ENCODE assay signal across 1 cellular context in the genomic region with DNA sequence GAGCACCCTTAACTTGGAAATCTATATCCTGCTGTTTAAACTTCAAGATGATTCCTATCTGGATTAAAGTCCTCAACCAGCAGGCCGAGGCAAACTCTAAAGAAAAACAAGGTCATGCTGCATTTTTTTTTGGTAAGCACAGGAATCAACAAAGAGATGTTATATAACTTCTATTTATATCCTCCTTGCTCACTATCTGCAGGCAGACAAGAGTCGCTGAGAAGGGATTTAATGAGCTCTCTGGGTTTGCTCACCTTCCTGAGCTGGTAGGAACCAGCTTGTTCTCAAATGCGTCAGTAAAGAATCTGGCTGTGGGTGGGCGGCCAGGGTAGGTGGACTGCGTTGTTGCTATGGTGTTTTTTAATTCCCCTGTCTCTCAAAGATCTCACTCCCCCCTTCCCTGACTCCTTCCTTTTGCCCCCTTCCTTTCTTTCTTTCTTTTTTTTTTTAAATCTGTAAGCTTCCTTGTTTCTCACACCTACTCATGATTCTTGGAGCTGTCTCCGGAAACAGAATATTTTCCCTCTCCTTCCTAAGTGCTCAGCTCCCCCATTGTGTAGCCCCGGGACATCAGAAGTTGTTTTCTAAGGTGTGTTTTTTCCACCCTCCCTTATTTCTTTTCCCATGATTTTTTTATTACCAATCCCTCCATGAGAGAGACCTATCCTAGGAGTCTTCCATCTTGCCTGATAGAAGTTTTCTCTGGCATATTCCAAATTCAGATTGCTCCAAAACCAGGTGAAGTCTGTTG.
A peak's percentile ranks its signal among the peaks of the same experiment; 100 is the strongest.
TF ChIP-seq lines count a peak whose summit lies in the region.

No MANE protein-coding gene starts in this region.

TF ChIP-seq in GM12878, 131 proteins besides CTCF, POLR2A, EP300 and RAD21 (continued from another document and continues in another):
- TF ChIP-seq, protein P1, sequence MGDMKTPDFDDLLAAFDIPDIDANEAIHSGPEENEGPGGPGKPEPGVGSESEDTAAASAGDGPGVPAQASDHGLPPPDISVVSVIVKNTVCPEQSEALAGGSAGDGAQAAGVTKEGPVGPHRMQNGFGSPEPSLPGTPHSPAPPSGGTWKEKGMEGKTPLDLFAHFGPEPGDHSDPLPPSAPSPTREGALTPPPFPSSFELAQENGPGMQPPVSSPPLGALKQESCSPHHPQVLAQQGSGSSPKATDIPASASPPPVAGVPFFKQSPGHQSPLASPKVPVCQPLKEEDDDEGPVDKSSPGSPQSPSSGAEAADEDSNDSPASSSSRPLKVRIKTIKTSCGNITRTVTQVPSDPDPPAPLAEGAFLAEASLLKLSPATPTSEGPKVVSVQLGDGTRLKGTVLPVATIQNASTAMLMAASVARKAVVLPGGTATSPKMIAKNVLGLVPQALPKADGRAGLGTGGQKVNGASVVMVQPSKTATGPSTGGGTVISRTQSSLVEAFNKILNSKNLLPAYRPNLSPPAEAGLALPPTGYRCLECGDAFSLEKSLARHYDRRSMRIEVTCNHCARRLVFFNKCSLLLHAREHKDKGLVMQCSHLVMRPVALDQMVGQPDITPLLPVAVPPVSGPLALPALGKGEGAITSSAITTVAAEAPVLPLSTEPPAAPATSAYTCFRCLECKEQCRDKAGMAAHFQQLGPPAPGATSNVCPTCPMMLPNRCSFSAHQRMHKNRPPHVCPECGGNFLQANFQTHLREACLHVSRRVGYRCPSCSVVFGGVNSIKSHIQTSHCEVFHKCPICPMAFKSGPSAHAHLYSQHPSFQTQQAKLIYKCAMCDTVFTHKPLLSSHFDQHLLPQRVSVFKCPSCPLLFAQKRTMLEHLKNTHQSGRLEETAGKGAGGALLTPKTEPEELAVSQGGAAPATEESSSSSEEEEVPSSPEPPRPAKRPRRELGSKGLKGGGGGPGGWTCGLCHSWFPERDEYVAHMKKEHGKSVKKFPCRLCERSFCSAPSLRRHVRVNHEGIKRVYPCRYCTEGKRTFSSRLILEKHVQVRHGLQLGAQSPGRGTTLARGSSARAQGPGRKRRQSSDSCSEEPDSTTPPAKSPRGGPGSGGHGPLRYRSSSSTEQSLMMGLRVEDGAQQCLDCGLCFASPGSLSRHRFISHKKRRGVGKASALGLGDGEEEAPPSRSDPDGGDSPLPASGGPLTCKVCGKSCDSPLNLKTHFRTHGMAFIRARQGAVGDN (IDR thresholded peaks at IDR 0.05): peak; percentile 13
- TF ChIP-seq, protein P2, sequence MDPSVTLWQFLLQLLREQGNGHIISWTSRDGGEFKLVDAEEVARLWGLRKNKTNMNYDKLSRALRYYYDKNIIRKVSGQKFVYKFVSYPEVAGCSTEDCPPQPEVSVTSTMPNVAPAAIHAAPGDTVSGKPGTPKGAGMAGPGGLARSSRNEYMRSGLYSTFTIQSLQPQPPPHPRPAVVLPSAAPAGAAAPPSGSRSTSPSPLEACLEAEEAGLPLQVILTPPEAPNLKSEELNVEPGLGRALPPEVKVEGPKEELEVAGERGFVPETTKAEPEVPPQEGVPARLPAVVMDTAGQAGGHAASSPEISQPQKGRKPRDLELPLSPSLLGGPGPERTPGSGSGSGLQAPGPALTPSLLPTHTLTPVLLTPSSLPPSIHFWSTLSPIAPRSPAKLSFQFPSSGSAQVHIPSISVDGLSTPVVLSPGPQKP (IDR thresholded peaks at IDR 0.05; ENCODE audit: low read depth, low read length): no peak
- TF ChIP-seq SIN3A (IDR thresholded peaks at IDR 0.05; ENCODE audit: low read depth, low read length): no peak
- TF ChIP-seq CHD4 (IDR thresholded peaks at IDR 0.05): no peak
- no peak for TF ChIP-seq LARP7 (IDR thresholded peaks at IDR 0.05)
- TF ChIP-seq ESRRA (IDR thresholded peaks at IDR 0.05; ENCODE audit: low read length): peak; percentile 8; the same call in 1 of the 2 replicates
- no peak for TF ChIP-seq PAX8 (IDR thresholded peaks at IDR 0.05)
- TF ChIP-seq DPF2 (IDR thresholded peaks at IDR 0.05): no peak
- TF ChIP-seq ETV6 (conservative IDR thresholded peaks at IDR 0.05 in 1 of 2, IDR thresholded peaks at IDR 0.05 in 1 of 2; ENCODE audit: borderline replicate concordance in 1 of 2, low read depth in 1 of 2): no peak
- no peak for TF ChIP-seq ZNF217 (IDR thresholded peaks at IDR 0.05)
- 0 out of 2 replicates have a peak, but pooled peaks have one; percentile 17 for TF ChIP-seq CHD2 (IDR thresholded peaks at IDR 0.05; ENCODE audit: borderline replicate concordance, low read depth, low read length)
- TF ChIP-seq, protein P3, sequence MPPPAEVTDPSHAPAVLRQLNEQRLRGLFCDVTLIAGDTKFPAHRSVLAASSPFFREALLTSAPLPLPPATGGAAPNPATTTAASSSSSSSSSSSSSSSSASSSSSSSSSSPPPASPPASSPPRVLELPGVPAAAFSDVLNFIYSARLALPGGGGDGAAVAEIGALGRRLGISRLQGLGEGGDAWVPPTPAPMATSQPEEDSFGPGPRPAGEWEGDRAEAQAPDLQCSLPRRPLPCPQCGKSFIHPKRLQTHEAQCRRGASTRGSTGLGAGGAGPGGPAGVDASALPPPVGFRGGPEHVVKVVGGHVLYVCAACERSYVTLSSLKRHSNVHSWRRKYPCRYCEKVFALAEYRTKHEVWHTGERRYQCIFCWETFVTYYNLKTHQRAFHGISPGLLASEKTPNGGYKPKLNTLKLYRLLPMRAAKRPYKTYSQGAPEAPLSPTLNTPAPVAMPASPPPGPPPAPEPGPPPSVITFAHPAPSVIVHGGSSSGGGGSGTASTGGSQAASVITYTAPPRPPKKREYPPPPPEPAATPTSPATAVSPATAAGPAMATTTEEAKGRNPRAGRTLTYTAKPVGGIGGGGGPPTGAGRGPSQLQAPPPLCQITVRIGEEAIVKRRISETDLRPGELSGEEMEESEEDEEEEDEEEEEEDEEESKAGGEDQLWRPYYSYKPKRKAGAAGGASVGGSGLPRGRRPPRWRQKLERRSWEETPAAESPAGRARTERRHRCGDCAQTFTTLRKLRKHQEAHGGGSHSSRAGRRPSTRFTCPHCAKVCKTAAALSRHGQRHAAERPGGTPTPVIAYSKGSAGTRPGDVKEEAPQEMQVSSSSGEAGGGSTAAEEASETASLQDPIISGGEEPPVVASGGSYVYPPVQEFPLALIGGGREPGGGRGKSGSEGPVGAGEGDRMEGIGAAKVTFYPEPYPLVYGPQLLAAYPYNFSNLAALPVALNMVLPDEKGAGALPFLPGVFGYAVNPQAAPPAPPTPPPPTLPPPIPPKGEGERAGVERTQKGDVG (CRISPR knock-in tag; IDR thresholded peaks at IDR 0.05): no peak
- TF ChIP-seq RAD51 (IDR thresholded peaks at IDR 0.05): no peak
- no peak for TF ChIP-seq MYC (IDR thresholded peaks at IDR 0.05; ENCODE audit: insufficient read depth, insufficient read length, insufficient replicate concordance, low read length, severe bottlenecking)
- TF ChIP-seq BMI1 (IDR thresholded peaks at IDR 0.05; ENCODE audit: borderline replicate concordance): peak; percentile 68
- peak; percentile 64; the same call in 1 of the 3 replicates for TF ChIP-seq POU2F2 (IDR thresholded peaks at IDR 0.05; ENCODE audit: borderline replicate concordance, low read depth, low read length)
- TF ChIP-seq ZNF24 (IDR thresholded peaks at IDR 0.05): no peak
- no peak for TF ChIP-seq SUPT20H (IDR thresholded peaks at IDR 0.05; ENCODE audit: borderline replicate concordance, control insufficient read depth, low read depth, low read length)
- peak; percentile 74 for TF ChIP-seq POLR2AphosphoS5 (IDR thresholded peaks at IDR 0.05; ENCODE audit: low read length)
- no peak for TF ChIP-seq RUNX3 (IDR thresholded peaks at IDR 0.05; ENCODE audit: low read length)
- 0 out of 2 replicates have a peak, but pooled peaks have one; percentile 2 for TF ChIP-seq WRNIP1 (IDR thresholded peaks at IDR 0.05; ENCODE audit: borderline replicate concordance, low read depth, low read length)
- no peak for TF ChIP-seq KAT2A (conservative IDR thresholded peaks at IDR 0.05; ENCODE audit: control insufficient read depth, low read depth, low read length)
- TF ChIP-seq, protein P4, sequence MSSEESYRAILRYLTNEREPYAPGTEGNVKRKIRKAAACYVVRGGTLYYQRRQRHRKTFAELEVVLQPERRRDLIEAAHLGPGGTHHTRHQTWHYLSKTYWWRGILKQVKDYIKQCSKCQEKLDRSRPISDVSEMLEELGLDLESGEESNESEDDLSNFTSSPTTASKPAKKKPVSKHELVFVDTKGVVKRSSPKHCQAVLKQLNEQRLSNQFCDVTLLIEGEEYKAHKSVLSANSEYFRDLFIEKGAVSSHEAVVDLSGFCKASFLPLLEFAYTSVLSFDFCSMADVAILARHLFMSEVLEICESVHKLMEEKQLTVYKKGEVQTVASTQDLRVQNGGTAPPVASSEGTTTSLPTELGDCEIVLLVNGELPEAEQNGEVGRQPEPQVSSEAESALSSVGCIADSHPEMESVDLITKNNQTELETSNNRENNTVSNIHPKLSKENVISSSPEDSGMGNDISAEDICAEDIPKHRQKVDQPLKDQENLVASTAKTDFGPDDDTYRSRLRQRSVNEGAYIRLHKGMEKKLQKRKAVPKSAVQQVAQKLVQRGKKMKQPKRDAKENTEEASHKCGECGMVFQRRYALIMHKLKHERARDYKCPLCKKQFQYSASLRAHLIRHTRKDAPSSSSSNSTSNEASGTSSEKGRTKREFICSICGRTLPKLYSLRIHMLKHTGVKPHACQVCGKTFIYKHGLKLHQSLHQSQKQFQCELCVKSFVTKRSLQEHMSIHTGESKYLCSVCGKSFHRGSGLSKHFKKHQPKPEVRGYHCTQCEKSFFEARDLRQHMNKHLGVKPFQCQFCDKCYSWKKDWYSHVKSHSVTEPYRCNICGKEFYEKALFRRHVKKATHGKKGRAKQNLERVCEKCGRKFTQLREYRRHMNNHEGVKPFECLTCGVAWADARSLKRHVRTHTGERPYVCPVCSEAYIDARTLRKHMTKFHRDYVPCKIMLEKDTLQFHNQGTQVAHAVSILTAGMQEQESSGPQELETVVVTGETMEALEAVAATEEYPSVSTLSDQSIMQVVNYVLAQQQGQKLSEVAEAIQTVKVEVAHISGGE (CRISPR knock-in tag; IDR thresholded peaks at IDR 0.05): no peak
- TF ChIP-seq, protein P5, sequence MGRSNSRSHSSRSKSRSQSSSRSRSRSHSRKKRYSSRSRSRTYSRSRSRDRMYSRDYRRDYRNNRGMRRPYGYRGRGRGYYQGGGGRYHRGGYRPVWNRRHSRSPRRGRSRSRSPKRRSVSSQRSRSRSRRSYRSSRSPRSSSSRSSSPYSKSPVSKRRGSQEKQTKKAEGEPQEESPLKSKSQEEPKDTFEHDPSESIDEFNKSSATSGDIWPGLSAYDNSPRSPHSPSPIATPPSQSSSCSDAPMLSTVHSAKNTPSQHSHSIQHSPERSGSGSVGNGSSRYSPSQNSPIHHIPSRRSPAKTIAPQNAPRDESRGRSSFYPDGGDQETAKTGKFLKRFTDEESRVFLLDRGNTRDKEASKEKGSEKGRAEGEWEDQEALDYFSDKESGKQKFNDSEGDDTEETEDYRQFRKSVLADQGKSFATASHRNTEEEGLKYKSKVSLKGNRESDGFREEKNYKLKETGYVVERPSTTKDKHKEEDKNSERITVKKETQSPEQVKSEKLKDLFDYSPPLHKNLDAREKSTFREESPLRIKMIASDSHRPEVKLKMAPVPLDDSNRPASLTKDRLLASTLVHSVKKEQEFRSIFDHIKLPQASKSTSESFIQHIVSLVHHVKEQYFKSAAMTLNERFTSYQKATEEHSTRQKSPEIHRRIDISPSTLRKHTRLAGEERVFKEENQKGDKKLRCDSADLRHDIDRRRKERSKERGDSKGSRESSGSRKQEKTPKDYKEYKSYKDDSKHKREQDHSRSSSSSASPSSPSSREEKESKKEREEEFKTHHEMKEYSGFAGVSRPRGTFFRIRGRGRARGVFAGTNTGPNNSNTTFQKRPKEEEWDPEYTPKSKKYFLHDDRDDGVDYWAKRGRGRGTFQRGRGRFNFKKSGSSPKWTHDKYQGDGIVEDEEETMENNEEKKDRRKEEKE (IDR thresholded peaks at IDR 0.05): no peak
- TF ChIP-seq, protein P6, sequence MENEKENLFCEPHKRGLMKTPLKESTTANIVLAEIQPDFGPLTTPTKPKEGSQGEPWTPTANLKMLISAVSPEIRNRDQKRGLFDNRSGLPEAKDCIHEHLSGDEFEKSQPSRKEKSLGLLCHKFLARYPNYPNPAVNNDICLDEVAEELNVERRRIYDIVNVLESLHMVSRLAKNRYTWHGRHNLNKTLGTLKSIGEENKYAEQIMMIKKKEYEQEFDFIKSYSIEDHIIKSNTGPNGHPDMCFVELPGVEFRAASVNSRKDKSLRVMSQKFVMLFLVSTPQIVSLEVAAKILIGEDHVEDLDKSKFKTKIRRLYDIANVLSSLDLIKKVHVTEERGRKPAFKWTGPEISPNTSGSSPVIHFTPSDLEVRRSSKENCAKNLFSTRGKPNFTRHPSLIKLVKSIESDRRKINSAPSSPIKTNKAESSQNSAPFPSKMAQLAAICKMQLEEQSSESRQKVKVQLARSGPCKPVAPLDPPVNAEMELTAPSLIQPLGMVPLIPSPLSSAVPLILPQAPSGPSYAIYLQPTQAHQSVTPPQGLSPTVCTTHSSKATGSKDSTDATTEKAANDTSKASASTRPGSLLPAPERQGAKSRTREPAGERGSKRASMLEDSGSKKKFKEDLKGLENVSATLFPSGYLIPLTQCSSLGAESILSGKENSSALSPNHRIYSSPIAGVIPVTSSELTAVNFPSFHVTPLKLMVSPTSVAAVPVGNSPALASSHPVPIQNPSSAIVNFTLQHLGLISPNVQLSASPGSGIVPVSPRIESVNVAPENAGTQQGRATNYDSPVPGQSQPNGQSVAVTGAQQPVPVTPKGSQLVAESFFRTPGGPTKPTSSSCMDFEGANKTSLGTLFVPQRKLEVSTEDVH (IDR thresholded peaks at IDR 0.05; ENCODE audit: low read depth, partially characterized antibody): no peak
- no peak for TF ChIP-seq RBBP5 (conservative IDR thresholded peaks at IDR 0.05)
- TF ChIP-seq, protein P7, sequence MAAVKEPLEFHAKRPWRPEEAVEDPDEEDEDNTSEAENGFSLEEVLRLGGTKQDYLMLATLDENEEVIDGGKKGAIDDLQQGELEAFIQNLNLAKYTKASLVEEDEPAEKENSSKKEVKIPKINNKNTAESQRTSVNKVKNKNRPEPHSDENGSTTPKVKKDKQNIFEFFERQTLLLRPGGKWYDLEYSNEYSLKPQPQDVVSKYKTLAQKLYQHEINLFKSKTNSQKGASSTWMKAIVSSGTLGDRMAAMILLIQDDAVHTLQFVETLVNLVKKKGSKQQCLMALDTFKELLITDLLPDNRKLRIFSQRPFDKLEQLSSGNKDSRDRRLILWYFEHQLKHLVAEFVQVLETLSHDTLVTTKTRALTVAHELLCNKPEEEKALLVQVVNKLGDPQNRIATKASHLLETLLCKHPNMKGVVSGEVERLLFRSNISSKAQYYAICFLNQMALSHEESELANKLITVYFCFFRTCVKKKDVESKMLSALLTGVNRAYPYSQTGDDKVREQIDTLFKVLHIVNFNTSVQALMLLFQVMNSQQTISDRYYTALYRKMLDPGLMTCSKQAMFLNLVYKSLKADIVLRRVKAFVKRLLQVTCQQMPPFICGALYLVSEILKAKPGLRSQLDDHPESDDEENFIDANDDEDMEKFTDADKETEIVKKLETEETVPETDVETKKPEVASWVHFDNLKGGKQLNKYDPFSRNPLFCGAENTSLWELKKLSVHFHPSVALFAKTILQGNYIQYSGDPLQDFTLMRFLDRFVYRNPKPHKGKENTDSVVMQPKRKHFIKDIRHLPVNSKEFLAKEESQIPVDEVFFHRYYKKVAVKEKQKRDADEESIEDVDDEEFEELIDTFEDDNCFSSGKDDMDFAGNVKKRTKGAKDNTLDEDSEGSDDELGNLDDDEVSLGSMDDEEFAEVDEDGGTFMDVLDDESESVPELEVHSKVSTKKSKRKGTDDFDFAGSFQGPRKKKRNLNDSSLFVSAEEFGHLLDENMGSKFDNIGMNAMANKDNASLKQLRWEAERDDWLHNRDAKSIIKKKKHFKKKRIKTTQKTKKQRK (IDR thresholded peaks at IDR 0.05; ENCODE audit: low read depth, low read length): no peak
- TF ChIP-seq ATF7 (IDR thresholded peaks at IDR 0.05; ENCODE audit: low read depth): no peak; the same call in 1 of the 2 replicates
- no peak for TF ChIP-seq SMC3 (IDR thresholded peaks at IDR 0.05; ENCODE audit: borderline replicate concordance, low read length)
- no peak for TF ChIP-seq NFIC (IDR thresholded peaks at IDR 0.05; ENCODE audit: low read depth, low read length)
